In genomic region chr7:128254470-128254869, GRCh38 we compare ENCODE assay signal across 34 cellular contexts. TPM values are rescaled to one million over a fixed set of nuclear protein-coding genes. Genes with fewer than 3 reads are reported as not detected.
"Had no signal": no experiment of that assay in that cellular context is flagged by ENCODE, and none has a peak within 500 bp of the region (broad histone marks: within the 10 kb centered on the region; RNA-seq: fewer than 3 reads in every experiment).

No MANE protein-coding gene starts in this region.

- H3K4me3 Mint-ChIP-seq: naive thymus-derived CD4-positive, alpha-beta T cell; natural killer cell; nephron; stimulated activated memory B cell treated with anti-CD40 and anti-IgM and Interleukin-4, amounts not matched to agents 10 μg/mL and 1 μg/mL and 100 μg/mL, for 72 hours; stimulated activated naive CD8-positive, alpha-beta T cell treated with anti-CD3 and anti-CD28 coated beads, Interleukin-15, Interleukin-2, amounts not matched to agents 100 ng/mL and 50 ng/mL, for 24 hours; type B pancreatic cell had no signal

- H3K4me3 ChIP-seq: pancreas, psoas muscle, skin epidermis, smooth muscle cell, spleen, stomach, suprapubic skin, testis, tibial artery, transverse colon, upper lobe of right lung, uterus had no signal

- H3K36me3 ChIP-seq: neutrophil, pancreas, spleen, stomach, suprapubic skin, tibial artery, transverse colon, upper lobe of right lung, uterus had no signal

- H3K27ac ChIP-seq: pancreas, psoas muscle, skin epidermis, spleen, stomach, suprapubic skin, testis, tibial artery, transverse colon, upper lobe of right lung, uterus had no signal

- H3K4me2 ChIP-seq: smooth muscle cell had no signal

- ATAC-seq: naive thymus-derived CD4-positive, alpha-beta T cell; natural killer cell; pancreas; psoas muscle; sciatic nerve; stimulated activated memory B cell treated with anti-CD40 and anti-IgM and Interleukin-4, amounts not matched to agents 10 μg/mL and 1 μg/mL and 100 μg/mL, for 72 hours; upper lobe of right lung had no signal

- H3K4me1 Mint-ChIP-seq: stimulated activated memory B cell treated with anti-CD40 and anti-IgM and Interleukin-4, amounts not matched to agents 10 μg/mL and 1 μg/mL and 100 μg/mL, for 72 hours had no signal

- H3K27me3 ChIP-seq: neutrophil, pancreas, spleen, stomach, suprapubic skin, testis, tibial artery, transverse colon, upper lobe of right lung, uterus had no signal

- DNase-seq: naive thymus-derived CD4-positive, alpha-beta T cell; natural killer cell; nucleus accumbens; psoas muscle; right cardiac atrium; spleen; stimulated activated CD4-positive, alpha-beta T cell treated with anti-CD3 and anti-CD28 coated beads, Interleukin-12 subunit alpha, Interleukin-12 subunit beta, amount 100 ng/mL, for 4 hours; stimulated activated CD4-positive, alpha-beta T cell treated with anti-CD3 and anti-CD28 coated beads, Interleukin-1b, Interleukin-23, amount 100 ng/mL, for 48 hours; stimulated activated CD4-positive, alpha-beta T cell treated with anti-CD3 and anti-CD28 coated beads, Interleukin-4, amount 100 ng/mL, for 1 hour; stimulated activated CD4-positive, alpha-beta T cell treated with anti-CD3 and anti-CD28 coated beads, Interleukin-4, amount 100 ng/mL, for 4 hours; stimulated activated CD8-positive, alpha-beta memory T cell treated with anti-CD3 and anti-CD28 coated beads, Interleukin-4, amount 100 ng/mL, for 48 hours; stimulated activated naive CD4-positive, alpha-beta T cell; stomach; substantia nigra; testis; tibial artery; transverse colon; upper lobe of right lung; uterus had no signal

- H3K9me3 Mint-ChIP-seq: naive thymus-derived CD4-positive, alpha-beta T cell; natural killer cell; stimulated activated memory B cell treated with anti-CD40 and anti-IgM and Interleukin-4, amounts not matched to agents 10 μg/mL and 1 μg/mL and 100 μg/mL, for 72 hours; stimulated activated naive CD8-positive, alpha-beta T cell treated with anti-CD3 and anti-CD28 coated beads, Interleukin-15, Interleukin-2, amounts not matched to agents 100 ng/mL and 50 ng/mL, for 24 hours; type B pancreatic cell had no signal

- H3K9me3 ChIP-seq: neutrophil, pancreas, psoas muscle, spleen, stomach, suprapubic skin, testis, tibial artery, transverse colon, upper lobe of right lung, uterus had no signal

- FAIRE-seq: pancreas had no signal

- H3K27ac Mint-ChIP-seq: natural killer cell; nephron; progenitor cell of endocrine pancreas; stimulated activated memory B cell treated with anti-CD40 and anti-IgM and Interleukin-4, amounts not matched to agents 10 μg/mL and 1 μg/mL and 100 μg/mL, for 72 hours; stimulated activated naive CD8-positive, alpha-beta T cell treated with anti-CD3 and anti-CD28 coated beads, Interleukin-15, Interleukin-2, amounts not matched to agents 100 ng/mL and 50 ng/mL, for 24 hours; type B pancreatic cell had no signal

- H3K36me3 Mint-ChIP-seq: naive thymus-derived CD4-positive, alpha-beta T cell; natural killer cell; stimulated activated memory B cell treated with anti-CD40 and anti-IgM and Interleukin-4, amounts not matched to agents 10 μg/mL and 1 μg/mL and 100 μg/mL, for 72 hours; type B pancreatic cell had no signal

- H3K4me1 ChIP-seq: pancreas, psoas muscle, spleen, testis, tibial artery, upper lobe of right lung, uterus had no signal

RNA-seq across cellular contexts. Expression of gene LEP, which starts 13.4 kb away (rescaled TPM):
- total RNA-seq: natural killer cell, osteocyte, progenitor cell of endocrine pancreas, renal cortical epithelial cell, smooth muscle cell, stomach, upper lobe of right lung, urinary bladder, uterus had no signal
- polyA plus RNA-seq: naive thymus-derived CD4-positive, alpha-beta T cell; neural cell; smooth muscle cell had no signal
